Comparison of ENCODE assay signal across 9 cellular contexts in the genomic region with DNA sequence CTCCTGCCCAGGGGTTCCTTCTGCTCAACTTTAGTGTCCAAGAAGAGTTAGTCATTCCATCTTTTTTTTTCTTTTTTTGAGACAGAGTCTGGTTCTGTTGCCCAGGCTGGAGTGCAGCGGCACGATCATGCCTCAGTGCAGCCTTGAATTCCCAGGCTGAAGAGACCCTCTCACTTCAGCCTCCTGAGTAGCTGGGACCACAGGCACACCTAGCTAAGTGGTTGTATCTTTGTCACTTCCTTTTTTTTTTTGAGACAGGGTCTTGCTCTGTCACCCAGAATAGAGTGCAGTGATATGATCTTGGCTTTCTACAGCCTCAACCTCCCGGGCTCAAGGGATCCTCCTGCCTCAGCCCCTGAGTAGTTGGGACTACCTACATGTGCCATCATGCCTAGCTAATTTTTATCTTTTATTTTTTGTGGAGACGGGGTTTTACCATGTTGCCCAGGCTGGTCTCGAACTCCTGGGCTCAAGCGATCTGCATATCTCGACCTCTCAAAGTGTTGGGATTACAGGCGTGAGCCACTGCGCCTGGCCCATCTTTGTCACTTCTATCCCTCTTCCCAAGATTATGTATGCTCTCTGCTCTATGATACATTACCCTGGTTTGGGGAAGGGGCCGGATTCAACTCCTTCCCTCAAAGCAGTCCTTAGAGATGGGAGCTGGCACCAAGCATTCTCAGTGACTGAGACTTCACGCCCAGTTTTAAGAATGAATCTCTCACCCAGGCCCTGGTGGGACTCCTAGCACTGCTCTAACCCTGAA. TPM values are rescaled to one million over a fixed set of nuclear protein-coding genes. Genes with fewer than 3 reads are reported as not detected.
DNase-seq lines count a peak whose midpoint lies in the region; ATAC-seq and TF ChIP-seq lines count a peak whose summit lies in the region.
"Had no signal": no experiment of that assay in that cellular context is flagged by ENCODE, and none has a peak within 500 bp of the region (broad histone marks: within the 10 kb centered on the region; RNA-seq: fewer than 3 reads in every experiment).

No MANE protein-coding gene starts in this region.

- no peak for ATAC-seq in HCT116
- ATAC-seq in natural killer cell = no peak
- no peak for ATAC-seq in omental fat pad (ENCODE audit: low FRiP score)

- no peaks in the 10 kb centered on the region for H3K9me3 ChIP-seq in BLaER1 treated with 17β-estradiol and CSF1 and Interleukin-3, amounts not matched to agents 10 nM and 100 nM (replicated peaks in 1 of 11)
- H3K9me3 ChIP-seq in HCT116 (ENCODE audit: control insufficient read depth in 1 of 2, insufficient read depth in 1 of 2, low read depth in 1 of 2, low read length in 2 of 2) (no peaks in the 10 kb centered on the region), breast epithelium (no peaks in the 10 kb centered on the region)
- H3K9me3 ChIP-seq: BLaER1 had no signal

- peaks cover 2% of the 10 kb centered on the region; the same call in 1 of the 2 replicates for H3K79me2 ChIP-seq in HCT116 (ENCODE audit: insufficient read depth, low read length)

- RAD21 ChIA-PET in HCT116 (lab: Charles Lee; ENCODE audit: low non-redundant PET in 1 of 2, low total read pairs in 2 of 2, uncharacterized antibody in 2 of 2, unreplicated experiment in 2 of 2) = no interaction called here

- POLR2A ChIA-PET in HCT116 (lab: Charles Lee) = no interaction called here

- H3K4me3 Mint-ChIP-seq in natural killer cell = no peak overlapping the region

- no peaks in the 10 kb centered on the region for H3K9me3 Mint-ChIP-seq in natural killer cell

- peaks cover 25 to 75% (median 49%) of the 10 kb centered on the region in 10 experiments for H3K4me1 ChIP-seq in BLaER1 treated with 17β-estradiol and CSF1 and Interleukin-3, amounts not matched to agents 10 nM and 100 nM
- H3K4me1 ChIP-seq in HCT116 (ENCODE audit: control insufficient read depth in 1 of 2, insufficient read depth in 2 of 2, low read length in 2 of 2) = peaks cover 10 to 30% of the 10 kb centered on the region in 2 experiments; a peak in 3 of 4 replicates
- peaks cover 6 to 13% of the 10 kb centered on the region in 2 donors for H3K4me1 ChIP-seq in breast epithelium

- H3K27ac ChIP-seq in BLaER1 treated with 17β-estradiol and CSF1 and Interleukin-3, amounts not matched to agents 10 nM and 100 nM = peak overlapping the region in 5 of 11 experiments; percentile 18 to 48 (median 29); a peak in 3 of 22 replicates
- peak overlapping the region; percentile 16; the same call in 1 of the 2 replicates for H3K27ac ChIP-seq in HCT116 (ENCODE audit: low read depth, low read length)
- peak overlapping the region; percentile 89 to 91 for H3K27ac ChIP-seq in breast epithelium
- H3K27ac ChIP-seq: BLaER1 had no signal

- H3K9ac ChIP-seq in BLaER1 treated with 17β-estradiol and CSF1 and Interleukin-3, amounts not matched to agents 10 nM and 100 nM = peak overlapping the region in 4 of 11 experiments; percentile 20 to 35 (median 27); a peak in 5 of 22 replicates
- peak overlapping the region; percentile 13; the same call in 1 of the 2 replicates for H3K9ac ChIP-seq in HCT116 (ENCODE audit: low read length)
- H3K9ac ChIP-seq: BLaER1 had no signal

- peak overlapping the region; percentile 42 to 79 for H3K27ac Mint-ChIP-seq in natural killer cell

- H3K27me3 Mint-ChIP-seq in natural killer cell (ENCODE audit: low read depth in 2 of 2) = peaks cover 0 to 4% of the 10 kb centered on the region in 2 donors

- H3K36me3 ChIP-seq in BLaER1 treated with 17β-estradiol and CSF1 and Interleukin-3, amounts not matched to agents 10 nM and 100 nM = peaks cover 36 to 54% (median 37%) of the 10 kb centered on the region in 11 experiments
- H3K36me3 ChIP-seq in HCT116 (ENCODE audit: control insufficient read depth in 1 of 2, insufficient read depth in 2 of 2, low read length in 2 of 2) (peaks cover 0 to 2% of the 10 kb centered on the region in 2 experiments; a peak in 2 of 4 replicates), breast epithelium (no peaks in the 10 kb centered on the region)

- no peak overlapping the region for H2AFZ ChIP-seq in HCT116 (ENCODE audit: low read depth, low read length, poor library complexity, severe bottlenecking)

- H3K4me1 Mint-ChIP-seq in natural killer cell = peaks cover 27 to 34% of the 10 kb centered on the region in 2 donors

- H4K20me1 ChIP-seq in BLaER1 treated with 17β-estradiol and CSF1 and Interleukin-3, amounts not matched to agents 10 nM and 100 nM = peaks cover 0 to 45% (median 8%) of the 10 kb centered on the region in 11 experiments; a peak in 9 of 22 replicates
- H4K20me1 ChIP-seq in HCT116 (ENCODE audit: insufficient read depth) = no peaks in the 10 kb centered on the region
- H4K20me1 ChIP-seq: BLaER1 had no signal

- peaks cover 0 to 4% (median 0%) of the 10 kb centered on the region in 11 experiments; a peak in 6 of 22 replicates for H3K27me3 ChIP-seq in BLaER1 treated with 17β-estradiol and CSF1 and Interleukin-3, amounts not matched to agents 10 nM and 100 nM
- no peaks in the 10 kb centered on the region for H3K27me3 ChIP-seq in HCT116 (ENCODE audit: insufficient read depth, low read length)
- no peaks in the 10 kb centered on the region for H3K27me3 ChIP-seq in breast epithelium
- H3K27me3 ChIP-seq: BLaER1 had no signal

- TF ChIP-seq RAD21 in HCT116 (IDR thresholded peaks at IDR 0.05; ENCODE audit: low read depth) = no peak

- H3K4me3 ChIP-seq in BLaER1 treated with 17β-estradiol and CSF1 and Interleukin-3, amounts not matched to agents 10 nM and 100 nM = no peak overlapping the region
- no peak overlapping the region for H3K4me3 ChIP-seq in HCT116 (replicated peaks in 1 of 2; ENCODE audit: low read depth in 1 of 2, low read length in 2 of 2)
- H3K4me3 ChIP-seq in breast epithelium = peak overlapping the region in 1 of 3 donors; percentile 33
- H3K4me3 ChIP-seq: BLaER1 had no signal

- intact Hi-C loops in HCT116 (cut with micrococcal nuclease) = no loop called here
- intact Hi-C loops in breast epithelium (cut with DNase I; ENCODE audit: low total_unique reads) = loop anchor here (10.0 kb wide), 1 partner anchor 1149 kb away; no protein-coding TSS in a partner anchor
- intact Hi-C loops in natural killer cell (cut with micrococcal nuclease) = no loop called here

- TF ChIP-seq POLR2A in HCT116 (IDR thresholded peaks at IDR 0.05; ENCODE audit: borderline replicate concordance, extremely low read depth, insufficient read depth, insufficient read length) = no peak
- no peak for TF ChIP-seq POLR2A in breast epithelium (IDR thresholded peaks at IDR 0.05)

- BruUV-seq in HCT116 (replicated peaks; lab: Mats Ljungman, UMichigan) = no TSS peak

- CTCF ChIA-PET in HCT116 (lab: Charles Lee) = no interaction called here

- DNase-seq in HCT116 (ENCODE audit: low read depth, low spot score) (no peak), breast epithelium (ENCODE audit: low spot score in 2 of 2) (no peak), natural killer cell (no peak), SKM-1 treated with dmso at 0.1 percent for 144 hours (lab: John Stamatoyannopoulos, UW; ENCODE audit: unreplicated experiment) (no peak), islet precursor cell (no peak), omental fat pad (ENCODE audit: low spot score) (no peak), NCI-H82 treated with DMSO at 0.1 percent for 48 hours (lab: John Stamatoyannopoulos, UW; ENCODE audit: unreplicated experiment) (no peak)

- TF ChIP-seq CTCF in HCT116 (IDR thresholded peaks at IDR 0.05 in 2 of 3, conservative IDR thresholded peaks at IDR 0.05 in 1 of 3; ENCODE audit: borderline replicate concordance in 1 of 3, insufficient read depth in 1 of 3, low read depth in 2 of 3, low read length in 2 of 3) (no peak), breast epithelium (IDR thresholded peaks at IDR 0.05) (no peak), natural killer cell (IDR thresholded peaks at IDR 0.05) (no peak), omental fat pad (IDR thresholded peaks at IDR 0.05) (no peak)

- no peaks in the 10 kb centered on the region for H3K36me3 Mint-ChIP-seq in natural killer cell

- H3K4me2 ChIP-seq in BLaER1 treated with 17β-estradiol and CSF1 and Interleukin-3, amounts not matched to agents 10 nM and 100 nM = peak overlapping the region in 10 of 11 experiments; percentile 22 to 87 (median 60); a peak in 15 of 22 replicates
- peak overlapping the region; percentile 51 for H3K4me2 ChIP-seq in HCT116 (ENCODE audit: low read length)
- H3K4me2 ChIP-seq: BLaER1 had no signal

- no peaks in the 10 kb centered on the region for H3K9me2 ChIP-seq in HCT116 (ENCODE audit: insufficient read depth)

TF ChIP-seq in HCT116, 20 proteins besides CTCF, POLR2A, EP300 and RAD21 (continues in another document):
- TF ChIP-seq POLR2AphosphoS5 (IDR thresholded peaks at IDR 0.05; ENCODE audit: low read depth, low read length) = 0 out of 2 replicates have a peak, but pooled peaks have one; percentile 2

RNA-seq across cellular contexts. Expression of a gene that starts 10.0 kb away (rescaled TPM):
- total RNA-seq in HCT116 (2021; ENCODE audit: unreplicated experiment) (57.8 TPM), breast epithelium (10 to 100 TPM; 28.8 to 55.2 (median 34.4) TPM), natural killer cell (10 to 100 TPM; 34.3 to 42.7 (median 38.1) TPM), omental fat pad (10 to 100 TPM; 22.6 to 44.6 (median 28.3) TPM)
- 49.4 and 55.1 TPM in 2 replicates for polyA plus RNA-seq in HCT116 (2012)

RNA-seq across cellular contexts. Expression of a gene that starts 24.2 kb away (rescaled TPM):
- 61.1 TPM for total RNA-seq in HCT116 (2021; ENCODE audit: unreplicated experiment)
- 31.8 and 36.8 TPM in 2 replicates for polyA plus RNA-seq in HCT116 (2012)
- 10 to 100 TPM; 23.7 to 51.8 (median 40.7) TPM for total RNA-seq in breast epithelium
- total RNA-seq in natural killer cell = 100 to 1,000 TPM; 212 to 316 (median 231) TPM
- total RNA-seq in omental fat pad = 10 to 100 TPM; 18.6 to 78.2 (median 28.6) TPM

RNA-seq across cellular contexts. Expression of a gene that starts 40.0 kb away (rescaled TPM):
- total RNA-seq in HCT116 (2021; ENCODE audit: unreplicated experiment) (44.2 TPM), breast epithelium (10 to 100 TPM; 48.7 to 91.5 (median 69.2) TPM), natural killer cell (10 to 100 TPM; 45.8 to 63.7 (median 60.5) TPM), omental fat pad (100 to 1,000 TPM in 1 of 4 donors, 10 to 100 TPM in 3; 67.5 to 141 (median 81.9) TPM)
- 101 and 113 TPM in 2 replicates for polyA plus RNA-seq in HCT116 (2012)

RNA-seq across cellular contexts. Expression of a gene that starts 47.0 kb away (rescaled TPM):
- 83.0 TPM for total RNA-seq in HCT116 (2021; ENCODE audit: unreplicated experiment)
- 94.4 and 117 TPM in 2 replicates for polyA plus RNA-seq in HCT116 (2012)
- total RNA-seq in breast epithelium = 10 to 100 TPM; 41.1 to 52.8 (median 52.1) TPM
- total RNA-seq in natural killer cell = 100 to 1,000 TPM; 390 to 482 (median 441) TPM
- total RNA-seq in omental fat pad = 100 to 1,000 TPM in 1 of 4 donors, 10 to 100 TPM in 3; 42.6 to 106 (median 50.7) TPM
